1 cellular context compared by ENCODE assay signal in the genomic region with DNA sequence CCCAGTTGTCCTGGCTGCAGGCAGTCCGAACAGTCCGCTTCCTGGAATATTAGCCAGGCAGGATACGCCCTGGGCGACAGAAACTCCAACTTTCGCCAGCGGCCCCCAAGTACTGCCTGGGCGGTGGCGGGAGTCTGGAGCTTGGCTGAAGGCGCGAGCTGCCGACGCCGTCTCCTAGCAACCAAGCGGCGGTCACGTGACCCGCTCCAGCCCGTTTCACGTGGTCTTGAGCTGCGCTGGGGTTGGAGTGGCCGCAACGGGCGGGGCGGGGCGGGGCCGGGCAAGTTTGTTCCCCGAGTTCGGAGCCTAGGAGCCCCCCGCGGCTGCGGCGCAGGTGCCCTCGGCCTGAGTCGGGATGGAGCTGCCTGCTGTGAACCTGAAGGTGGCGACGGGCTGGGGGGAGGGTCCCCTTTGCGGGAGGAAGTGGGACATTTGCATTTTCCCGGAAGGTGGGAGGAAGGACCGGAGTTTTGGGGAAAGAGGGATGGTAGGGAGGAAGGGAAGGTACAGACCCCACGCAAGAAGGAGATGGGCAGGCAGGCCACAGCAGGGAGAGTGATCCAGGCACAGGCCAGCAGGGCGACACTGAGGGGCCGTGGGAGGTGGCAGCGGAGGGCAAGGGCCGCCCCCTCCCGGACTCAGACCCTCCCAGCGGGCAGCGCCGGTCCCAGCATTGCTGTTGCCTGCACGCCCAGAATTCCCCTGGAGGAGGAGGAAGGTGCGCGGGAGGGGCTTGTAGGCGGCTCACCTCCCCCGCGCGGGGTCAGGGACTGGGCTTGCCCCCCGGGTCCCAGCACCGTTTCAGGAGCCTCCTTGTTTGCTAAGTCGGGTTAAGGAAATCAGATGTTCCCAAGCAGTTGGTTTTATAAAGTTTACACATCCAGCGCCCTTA.
TF ChIP-seq lines count a peak whose summit lies in the region.

A gene with protein sequence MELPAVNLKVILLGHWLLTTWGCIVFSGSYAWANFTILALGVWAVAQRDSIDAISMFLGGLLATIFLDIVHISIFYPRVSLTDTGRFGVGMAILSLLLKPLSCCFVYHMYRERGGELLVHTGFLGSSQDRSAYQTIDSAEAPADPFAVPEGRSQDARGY (plus strand): TSS at position 283 of the 892 bp plus-strand sequence. CDS start 73 bp downstream, at position 356.

TF ChIP-seq in HepG2, 621 proteins besides CTCF, POLR2A, EP300 and RAD21 (continued from another document and continues in another):
- TF ChIP-seq, protein P1, sequence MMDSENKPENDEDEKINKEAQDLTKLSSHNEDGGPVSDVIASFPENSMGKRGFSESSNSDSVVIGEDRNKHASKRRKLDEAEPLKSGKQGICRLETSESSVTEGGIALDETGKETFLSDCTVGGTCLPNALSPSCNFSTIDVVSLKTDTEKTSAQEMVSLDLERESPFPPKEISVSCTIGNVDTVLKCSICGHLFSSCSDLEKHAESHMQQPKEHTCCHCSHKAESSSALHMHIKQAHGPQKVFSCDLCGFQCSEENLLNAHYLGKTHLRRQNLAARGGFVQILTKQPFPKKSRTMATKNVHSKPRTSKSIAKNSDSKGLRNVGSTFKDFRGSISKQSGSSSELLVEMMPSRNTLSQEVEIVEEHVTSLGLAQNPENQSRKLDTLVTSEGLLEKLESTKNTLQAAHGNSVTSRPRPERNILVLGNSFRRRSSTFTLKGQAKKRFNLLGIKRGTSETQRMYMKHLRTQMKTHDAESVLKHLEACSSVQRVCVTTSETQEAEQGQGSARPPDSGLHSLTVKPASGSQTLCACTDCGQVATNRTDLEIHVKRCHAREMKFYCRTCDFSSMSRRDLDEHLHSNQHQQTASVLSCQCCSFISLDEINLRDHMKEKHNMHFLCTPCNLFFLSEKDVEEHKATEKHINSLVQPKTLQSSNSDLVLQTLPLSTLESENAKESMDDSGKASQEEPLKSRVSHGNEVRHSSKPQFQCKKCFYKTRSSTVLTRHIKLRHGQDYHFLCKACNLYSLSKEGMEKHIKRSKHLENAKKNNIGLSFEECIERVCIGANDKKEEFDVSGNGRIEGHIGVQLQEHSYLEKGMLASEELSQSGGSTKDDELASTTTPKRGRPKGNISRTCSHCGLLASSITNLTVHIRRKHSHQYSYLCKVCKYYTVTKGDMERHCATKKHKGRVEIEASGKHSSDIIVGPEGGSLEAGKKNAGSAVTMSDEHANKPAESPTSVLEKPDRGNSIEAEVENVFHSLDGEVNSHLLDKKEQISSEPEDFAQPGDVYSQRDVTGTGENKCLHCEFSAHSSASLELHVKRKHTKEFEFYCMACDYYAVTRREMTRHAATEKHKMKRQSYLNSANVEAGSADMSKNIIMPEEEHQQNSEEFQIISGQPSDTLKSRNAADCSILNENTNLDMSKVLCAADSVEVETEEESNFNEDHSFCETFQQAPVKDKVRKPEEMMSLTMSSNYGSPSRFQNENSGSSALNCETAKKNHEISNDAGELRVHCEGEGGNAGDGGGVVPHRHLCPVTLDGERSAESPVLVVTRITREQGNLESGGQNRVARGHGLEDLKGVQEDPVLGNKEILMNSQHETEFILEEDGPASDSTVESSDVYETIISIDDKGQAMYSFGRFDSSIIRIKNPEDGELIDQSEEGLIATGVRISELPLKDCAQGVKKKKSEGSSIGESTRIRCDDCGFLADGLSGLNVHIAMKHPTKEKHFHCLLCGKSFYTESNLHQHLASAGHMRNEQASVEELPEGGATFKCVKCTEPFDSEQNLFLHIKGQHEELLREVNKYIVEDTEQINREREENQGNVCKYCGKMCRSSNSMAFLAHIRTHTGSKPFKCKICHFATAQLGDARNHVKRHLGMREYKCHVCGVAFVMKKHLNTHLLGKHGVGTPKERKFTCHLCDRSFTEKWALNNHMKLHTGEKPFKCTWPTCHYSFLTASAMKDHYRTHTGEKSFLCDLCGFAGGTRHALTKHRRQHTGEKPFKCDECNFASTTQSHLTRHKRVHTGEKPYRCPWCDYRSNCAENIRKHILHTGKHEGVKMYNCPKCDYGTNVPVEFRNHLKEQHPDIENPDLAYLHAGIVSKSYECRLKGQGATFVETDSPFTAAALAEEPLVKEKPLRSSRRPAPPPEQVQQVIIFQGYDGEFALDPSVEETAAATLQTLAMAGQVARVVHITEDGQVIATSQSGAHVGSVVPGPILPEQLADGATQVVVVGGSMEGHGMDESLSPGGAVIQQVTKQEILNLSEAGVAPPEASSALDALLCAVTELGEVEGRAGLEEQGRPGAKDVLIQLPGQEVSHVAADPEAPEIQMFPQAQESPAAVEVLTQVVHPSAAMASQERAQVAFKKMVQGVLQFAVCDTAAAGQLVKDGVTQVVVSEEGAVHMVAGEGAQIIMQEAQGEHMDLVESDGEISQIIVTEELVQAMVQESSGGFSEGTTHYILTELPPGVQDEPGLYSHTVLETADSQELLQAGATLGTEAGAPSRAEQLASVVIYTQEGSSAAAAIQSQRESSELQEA (CRISPR knock-in tag; IDR thresholded peaks at IDR 0.05; ENCODE audit: not compliant biosample characterization), result peak; percentile 50
- TF ChIP-seq LCORL (IDR thresholded peaks at IDR 0.05) (peak; percentile 42; the same call in 1 of the 2 replicates), LCORL (CRISPR knock-in tag; IDR thresholded peaks at IDR 0.05) (peak; percentile 83), ZNF292 (CRISPR knock-in tag; IDR thresholded peaks at IDR 0.05; ENCODE audit: borderline replicate concordance, low read depth) (no peak), PHF8 (CRISPR knock-in tag; IDR thresholded peaks at IDR 0.05) (peak; percentile 81), ZSCAN31 (CRISPR knock-in tag; IDR thresholded peaks at IDR 0.05; ENCODE audit: low read depth) (0 out of 2 replicates have a peak, but pooled peaks have one; percentile 42), SRY (CRISPR knock-in tag; IDR thresholded peaks at IDR 0.05) (peak; percentile 63; the same call in 1 of the 2 replicates), SIX4 (CRISPR knock-in tag; IDR thresholded peaks at IDR 0.05) (no peak), ZBTB7A (CRISPR knock-in tag; IDR thresholded peaks at IDR 0.05) (peak; percentile 65; the same call in 1 of the 2 replicates), KLF16 (CRISPR knock-in tag; IDR thresholded peaks at IDR 0.05) (no peak), ZMYM4 (CRISPR knock-in tag; IDR thresholded peaks at IDR 0.05) (peak; percentile 71), HDAC1 (CRISPR knock-in tag; IDR thresholded peaks at IDR 0.05) (peak; percentile 84), MEIS2 (CRISPR knock-in tag; IDR thresholded peaks at IDR 0.05) (0 out of 2 replicates have a peak, but pooled peaks have one; percentile 21), KDM5B (CRISPR knock-in tag; IDR thresholded peaks at IDR 0.05; ENCODE audit: borderline replicate concordance) (peak; percentile 88; the same call in 1 of the 2 replicates), ZNF274 (CRISPR knock-in tag; IDR thresholded peaks at IDR 0.05) (peak; percentile 70), HMG20A (CRISPR knock-in tag; IDR thresholded peaks at IDR 0.05; ENCODE audit: borderline replicate concordance) (no peak), ZNF253 (CRISPR knock-in tag; IDR thresholded peaks at IDR 0.05; ENCODE audit: borderline replicate concordance) (0 out of 2 replicates have a peak, but pooled peaks have one; percentile 52), GABPB1 (CRISPR knock-in tag; IDR thresholded peaks at IDR 0.05) (peak; percentile 58; the same call in 1 of the 2 replicates)
- TF ChIP-seq, protein P2, sequence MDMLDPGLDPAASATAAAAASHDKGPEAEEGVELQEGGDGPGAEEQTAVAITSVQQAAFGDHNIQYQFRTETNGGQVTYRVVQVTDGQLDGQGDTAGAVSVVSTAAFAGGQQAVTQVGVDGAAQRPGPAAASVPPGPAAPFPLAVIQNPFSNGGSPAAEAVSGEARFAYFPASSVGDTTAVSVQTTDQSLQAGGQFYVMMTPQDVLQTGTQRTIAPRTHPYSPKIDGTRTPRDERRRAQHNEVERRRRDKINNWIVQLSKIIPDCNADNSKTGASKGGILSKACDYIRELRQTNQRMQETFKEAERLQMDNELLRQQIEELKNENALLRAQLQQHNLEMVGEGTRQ (IDR thresholded peaks at IDR 0.05; ENCODE audit: low read depth, low read length), result peak; percentile 97
- TF ChIP-seq, protein P2 (CRISPR knock-in tag; IDR thresholded peaks at IDR 0.05; ENCODE audit: borderline replicate concordance), result peak; percentile 96; the same call in 1 of the 2 replicates
- TF ChIP-seq, protein P3, sequence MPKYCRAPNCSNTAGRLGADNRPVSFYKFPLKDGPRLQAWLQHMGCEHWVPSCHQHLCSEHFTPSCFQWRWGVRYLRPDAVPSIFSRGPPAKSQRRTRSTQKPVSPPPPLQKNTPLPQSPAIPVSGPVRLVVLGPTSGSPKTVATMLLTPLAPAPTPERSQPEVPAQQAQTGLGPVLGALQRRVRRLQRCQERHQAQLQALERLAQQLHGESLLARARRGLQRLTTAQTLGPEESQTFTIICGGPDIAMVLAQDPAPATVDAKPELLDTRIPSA (CRISPR knock-in tag; IDR thresholded peaks at IDR 0.05; ENCODE audit: borderline replicate concordance), result 0 out of 2 replicates have a peak, but pooled peaks have one; percentile 52
- TF ChIP-seq, protein P4, sequence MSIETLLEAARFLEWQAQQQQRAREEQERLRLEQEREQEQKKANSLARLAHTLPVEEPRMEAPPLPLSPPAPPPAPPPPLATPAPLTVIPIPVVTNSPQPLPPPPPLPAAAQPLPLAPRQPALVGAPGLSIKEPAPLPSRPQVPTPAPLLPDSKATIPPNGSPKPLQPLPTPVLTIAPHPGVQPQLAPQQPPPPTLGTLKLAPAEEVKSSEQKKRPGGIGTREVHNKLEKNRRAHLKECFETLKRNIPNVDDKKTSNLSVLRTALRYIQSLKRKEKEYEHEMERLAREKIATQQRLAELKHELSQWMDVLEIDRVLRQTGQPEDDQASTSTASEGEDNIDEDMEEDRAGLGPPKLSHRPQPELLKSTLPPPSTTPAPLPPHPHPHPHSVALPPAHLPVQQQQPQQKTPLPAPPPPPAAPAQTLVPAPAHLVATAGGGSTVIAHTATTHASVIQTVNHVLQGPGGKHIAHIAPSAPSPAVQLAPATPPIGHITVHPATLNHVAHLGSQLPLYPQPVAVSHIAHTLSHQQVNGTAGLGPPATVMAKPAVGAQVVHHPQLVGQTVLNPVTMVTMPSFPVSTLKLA (IDR thresholded peaks at IDR 0.05), result peak; percentile 65
- TF ChIP-seq, protein P5, sequence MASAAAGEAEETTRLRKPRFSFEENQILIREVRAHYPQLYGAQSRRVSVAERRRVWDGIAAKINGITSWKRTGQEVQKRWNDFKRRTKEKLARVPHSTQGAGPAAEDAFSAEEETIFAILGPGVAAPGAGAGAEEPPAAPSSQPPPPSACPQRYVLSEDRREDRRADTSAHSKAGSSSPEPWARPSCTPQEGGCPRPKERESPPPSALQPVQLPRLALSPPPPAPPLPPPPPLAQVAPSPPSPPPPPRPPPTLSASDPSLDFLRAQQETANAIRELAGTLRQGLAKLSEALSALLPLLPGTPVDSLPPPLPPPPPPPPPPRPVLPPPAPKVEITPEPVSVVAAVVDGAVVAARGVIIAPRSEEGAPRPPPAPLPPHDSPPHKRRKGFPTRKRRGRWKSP (CRISPR knock-in tag; IDR thresholded peaks at IDR 0.05), result peak; percentile 51
- TF ChIP-seq, protein P6, sequence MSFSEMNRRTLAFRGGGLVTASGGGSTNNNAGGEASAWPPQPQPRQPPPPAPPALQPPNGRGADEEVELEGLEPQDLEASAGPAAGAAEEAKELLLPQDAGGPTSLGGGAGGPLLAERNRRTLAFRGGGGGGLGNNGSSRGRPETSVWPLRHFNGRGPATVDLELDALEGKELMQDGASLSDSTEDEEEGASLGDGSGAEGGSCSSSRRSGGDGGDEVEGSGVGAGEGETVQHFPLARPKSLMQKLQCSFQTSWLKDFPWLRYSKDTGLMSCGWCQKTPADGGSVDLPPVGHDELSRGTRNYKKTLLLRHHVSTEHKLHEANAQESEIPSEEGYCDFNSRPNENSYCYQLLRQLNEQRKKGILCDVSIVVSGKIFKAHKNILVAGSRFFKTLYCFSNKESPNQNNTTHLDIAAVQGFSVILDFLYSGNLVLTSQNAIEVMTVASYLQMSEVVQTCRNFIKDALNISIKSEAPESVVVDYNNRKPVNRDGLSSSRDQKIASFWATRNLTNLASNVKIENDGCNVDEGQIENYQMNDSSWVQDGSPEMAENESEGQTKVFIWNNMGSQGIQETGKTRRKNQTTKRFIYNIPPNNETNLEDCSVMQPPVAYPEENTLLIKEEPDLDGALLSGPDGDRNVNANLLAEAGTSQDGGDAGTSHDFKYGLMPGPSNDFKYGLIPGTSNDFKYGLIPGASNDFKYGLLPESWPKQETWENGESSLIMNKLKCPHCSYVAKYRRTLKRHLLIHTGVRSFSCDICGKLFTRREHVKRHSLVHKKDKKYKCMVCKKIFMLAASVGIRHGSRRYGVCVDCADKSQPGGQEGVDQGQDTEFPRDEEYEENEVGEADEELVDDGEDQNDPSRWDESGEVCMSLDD (CRISPR knock-in tag; IDR thresholded peaks at IDR 0.05; ENCODE audit: borderline replicate concordance), result no peak
- TF ChIP-seq, protein P7, sequence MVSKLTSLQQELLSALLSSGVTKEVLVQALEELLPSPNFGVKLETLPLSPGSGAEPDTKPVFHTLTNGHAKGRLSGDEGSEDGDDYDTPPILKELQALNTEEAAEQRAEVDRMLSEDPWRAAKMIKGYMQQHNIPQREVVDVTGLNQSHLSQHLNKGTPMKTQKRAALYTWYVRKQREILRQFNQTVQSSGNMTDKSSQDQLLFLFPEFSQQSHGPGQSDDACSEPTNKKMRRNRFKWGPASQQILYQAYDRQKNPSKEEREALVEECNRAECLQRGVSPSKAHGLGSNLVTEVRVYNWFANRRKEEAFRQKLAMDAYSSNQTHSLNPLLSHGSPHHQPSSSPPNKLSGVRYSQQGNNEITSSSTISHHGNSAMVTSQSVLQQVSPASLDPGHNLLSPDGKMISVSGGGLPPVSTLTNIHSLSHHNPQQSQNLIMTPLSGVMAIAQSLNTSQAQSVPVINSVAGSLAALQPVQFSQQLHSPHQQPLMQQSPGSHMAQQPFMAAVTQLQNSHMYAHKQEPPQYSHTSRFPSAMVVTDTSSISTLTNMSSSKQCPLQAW (CRISPR knock-in tag; IDR thresholded peaks at IDR 0.05), result peak; percentile 62; the same call in 1 of the 2 replicates
